Comparison of ENCODE assay signal across 17 cellular contexts in the genomic region with DNA sequence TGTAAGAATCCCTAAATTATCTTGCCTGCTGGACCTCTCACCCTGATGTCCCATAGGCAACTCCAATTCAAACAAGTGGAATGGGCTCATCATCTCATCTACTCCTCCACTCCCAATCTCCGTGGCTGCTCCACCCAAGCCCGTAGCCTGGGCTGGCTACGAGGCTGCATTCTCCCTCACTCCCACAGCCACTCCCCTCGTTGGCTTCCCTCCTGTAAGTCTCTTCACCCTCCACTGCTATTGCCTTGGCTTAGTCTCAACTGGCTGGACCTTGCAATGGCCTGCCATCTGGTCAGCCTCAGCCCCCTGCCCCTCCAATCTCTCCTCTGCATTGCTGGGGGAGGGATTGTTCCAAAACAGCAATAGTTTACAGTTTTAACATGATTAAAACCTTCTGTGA. TPM values are rescaled to one million over a fixed set of nuclear protein-coding genes. Genes with fewer than 3 reads are reported as not detected.
DNase-seq lines count a peak whose midpoint lies in the region; ATAC-seq and TF ChIP-seq lines count a peak whose summit lies in the region.
"Had no signal": no experiment of that assay in that cellular context is flagged by ENCODE, and none has a peak within 500 bp of the region (broad histone marks: within the 10 kb centered on the region; RNA-seq: fewer than 3 reads in every experiment).

No MANE protein-coding gene starts in this region.

- POLR2A ChIA-PET in IMR-90 (lab: Charles Lee; ENCODE audit: unreplicated experiment): no interaction called here

- no peak for TF ChIP-seq EP300 in ovary (IDR thresholded peaks at IDR 0.05)

- no peaks in the 10 kb centered on the region for H3K9me3 ChIP-seq in IMR-90 (ENCODE audit: control insufficient read depth, insufficient read depth, low read length)
- no peaks in the 10 kb centered on the region for H3K9me3 ChIP-seq in ovary
- H3K9me3 ChIP-seq: BE2C, Caco-2 had no signal

- no peak overlapping the region for H2BK20ac ChIP-seq in IMR-90 (ENCODE audit: low read depth, low read length)

- H3K4me2 ChIP-seq in IMR-90 (ENCODE audit: low read depth, low read length): no peak overlapping the region
- H3K4me2 ChIP-seq: GM23338 had no signal

- in situ Hi-C loops in IMR-90 (cut with MboI; ENCODE audit: low sequenced_read_pairs): no loop called here

- no peak overlapping the region for H2BK15ac ChIP-seq in IMR-90 (ENCODE audit: low read depth, low read length)

- no peak overlapping the region for H2BK120ac ChIP-seq in IMR-90 (ENCODE audit: low read depth, low read length)

- H4K5ac ChIP-seq in IMR-90 (ENCODE audit: low read depth, low read length): no peak overlapping the region

- H4K20me1 ChIP-seq in IMR-90 (ENCODE audit: insufficient read depth, low read length): no peaks in the 10 kb centered on the region

- no peak overlapping the region for H3K14ac ChIP-seq in IMR-90 (replicated peaks; ENCODE audit: low read depth, low read length)

- dilution Hi-C loops in IMR-90 (cut with HindIII; ENCODE audit: low sequenced_read_pairs, unreplicated experiment): no loop called here

- H3K4me3 ChIP-seq in IMR-90 (ENCODE audit: insufficient read depth, low read depth, low read length) (no peak overlapping the region), ovary (no peak overlapping the region)
- H3K4me3 ChIP-seq: GM23338, K562 had no signal

- H3K27ac ChIP-seq in IMR-90 (ENCODE audit: insufficient read depth, low read length) (no peak overlapping the region), ovary (no peak overlapping the region)

- no peak for TF ChIP-seq RAD21 in IMR-90 (IDR thresholded peaks at IDR 0.05; ENCODE audit: low read length)

- H3K4me1 ChIP-seq in IMR-90 (ENCODE audit: control insufficient read depth, insufficient read depth, low read length) (no peaks in the 10 kb centered on the region), ovary (ENCODE audit: insufficient read depth) (peaks cover 5% of the 10 kb centered on the region)
- H3K4me1 ChIP-seq: BE2C, Caco-2 had no signal

- no peak overlapping the region for H4K91ac ChIP-seq in IMR-90 (ENCODE audit: insufficient read depth, low read depth, low read length)

- TF ChIP-seq CTCF in IMR-90 (conservative IDR thresholded peaks at IDR 0.05; ENCODE audit: low read depth, low read length) (no peak), ovary (IDR thresholded peaks at IDR 0.05) (no peak)

- BruUV-seq in IMR-90 (replicated peaks; lab: Mats Ljungman, UMichigan): no TSS peak

- WGBS in IMR-90 (ENCODE audit: extremely low coverage in 2 of 2, insufficient read length in 1 of 2), 2 experiments: no CpG with 5 or more reads among the region's 4 CpGs
- WGBS in ovary, 3 donors: 10 to 19% (median 12%) methylated on average over 4 of the region's 4 CpGs

- no peak for TF ChIP-seq POLR2A in IMR-90 (IDR thresholded peaks at IDR 0.05; ENCODE audit: low read depth, low read length)
- TF ChIP-seq POLR2A in ovary (IDR thresholded peaks at IDR 0.05): no peak

- no peak overlapping the region for H2BK5ac ChIP-seq in IMR-90 (ENCODE audit: low read depth, low read length, poor library complexity, severe bottlenecking)

- H4K8ac ChIP-seq in IMR-90 (ENCODE audit: low read depth in 2 of 2, low read length in 2 of 2): no peak overlapping the region

- no peak for ATAC-seq in IMR-90 (ENCODE audit: low read depth)
- ATAC-seq: GM23338, K562 had no signal

- no peak overlapping the region for H3K56ac ChIP-seq in IMR-90 (ENCODE audit: extremely low read depth, insufficient read depth, low read length)

- intact Hi-C loops in IMR-90 (cut with micrococcal nuclease): no loop called here
- intact Hi-C loops in ovary (cut with DNase I): loop anchor here in 1 of 4 donors (10.0 kb wide), 1 partner anchor 159 kb away; no protein-coding TSS in a partner anchor

- H3K27me3 ChIP-seq in IMR-90 (ENCODE audit: control insufficient read depth, insufficient read depth, low read length) (peaks cover 27% of the 10 kb centered on the region), ovary (no peaks in the 10 kb centered on the region)
- H3K27me3 ChIP-seq: BE2C had no signal

- no peak overlapping the region for H3K9ac ChIP-seq in IMR-90 (ENCODE audit: low read depth, low read length)

- DNase-seq in IMR-90 (no peak), fibroblast of peridontal ligament (ENCODE audit: extremely low read depth) (peak; percentile 37), ovary (peak in 4 of 5 donors; percentile 36 to 50 (median 44)), NCI-H1048 (lab: John Stamatoyannopoulos, UW) (no peak), middle frontal gyrus (ENCODE audit: extremely low spot score, low spot score) (no peak), DMS53 (lab: John Stamatoyannopoulos, UW) (no peak)
- DNase-seq: BE2C; C1 segment of cervical spinal cord; Caco-2; CD4-positive, CD25-positive, alpha-beta regulatory T cell; DMS79; GDM1; HCEC 1CT; HFFc6 had no signal

- H3K79me1 ChIP-seq in IMR-90 (ENCODE audit: low read depth in 1 of 2, low read length in 2 of 2): no peaks in the 10 kb centered on the region

- H3K23ac ChIP-seq in IMR-90 (ENCODE audit: low read depth, low read length): no peak overlapping the region

- H2AK9ac ChIP-seq in IMR-90 (replicated peaks; ENCODE audit: low read depth, low read length, poor library complexity): no peak overlapping the region

- H3K4ac ChIP-seq in IMR-90 (ENCODE audit: low read depth, low read length): no peak overlapping the region

- H3K36me3 ChIP-seq in IMR-90 (ENCODE audit: control insufficient read depth, insufficient read depth, low read length) (no peaks in the 10 kb centered on the region), ovary (no peaks in the 10 kb centered on the region)
- H3K36me3 ChIP-seq: BE2C had no signal

- no peak overlapping the region for H3K18ac ChIP-seq in IMR-90 (ENCODE audit: low read depth, low read length)

- H2AFZ ChIP-seq in IMR-90 (replicated peaks; ENCODE audit: low read length, poor library complexity): peak overlapping the region; percentile 21
- H2AFZ ChIP-seq: GM23338 had no signal

- CTCF ChIA-PET in IMR-90 (lab: Yijun Ruan, JAX): no interaction called here

- H3K9me1 ChIP-seq in IMR-90 (ENCODE audit: insufficient read depth, low read length): no peaks in the 10 kb centered on the region

- H2AK5ac ChIP-seq in IMR-90 (ENCODE audit: low read depth, low read length): no peak overlapping the region

TF ChIP-seq in IMR-90, 13 proteins besides CTCF, POLR2A, EP300 and RAD21:
- no peak for TF ChIP-seq RCOR1 (IDR thresholded peaks at IDR 0.05; ENCODE audit: insufficient replicate concordance, low read length)
- TF ChIP-seq FOS (IDR thresholded peaks at IDR 0.05; ENCODE audit: low read depth, low read length): no peak
- no peak for TF ChIP-seq MXI1 (IDR thresholded peaks at IDR 0.05; ENCODE audit: borderline replicate concordance, low read depth, low read length)
- no peak for TF ChIP-seq CHD1 (IDR thresholded peaks at IDR 0.05; ENCODE audit: low read depth, low read length)
TF ChIP-seq in IMR-90: peak in this region for 0.

RNA-seq across cellular contexts. Expression of a gene that starts 44.4 kb away (rescaled TPM):
- total RNA-seq in IMR-90 (2012; rRNA removed) (31.7 and 36.7 TPM in 2 replicates), ovary (10 to 100 TPM; 19.8 to 36.8 (median 28.7) TPM)
- polyA plus RNA-seq in IMR-90 (2012; rRNA removed) (6.0 and 7.4 TPM in 2 replicates), ovary (10 to 100 TPM; 13.0 to 15.4 TPM)
- 1.6 and 2.4 TPM in 2 replicates for polyA plus RNA-seq in IMR-90 (2012; cell fraction: cytosol; rRNA removed)
- polyA plus RNA-seq in IMR-90 (2012; cell fraction: nucleus; rRNA removed; ENCODE audit: low replicate concordance): 5.8 and 13.1 TPM in 2 replicates
- total RNA-seq: A172 had no signal

Comparison
In these comparisons a context has a peak if more than half of its experiments do, and no peak if none do; other contexts are left out.
1. DNase-seq: peak in fibroblast of peridontal ligament (single experiment) and ovary (4 of 5); none in IMR-90 (single experiment), NCI-H1048 (single experiment), middle frontal gyrus (single experiment) and DMS53 (single experiment).